1 cellular context compared by ENCODE assay signal in genomic region chr11:66328307-66329144, GRCh38.
TF ChIP-seq lines count a peak whose summit lies in the region.

No MANE protein-coding gene starts in this region.

TF ChIP-seq in HepG2, 621 proteins besides CTCF, POLR2A, EP300 and RAD21 (continued from another document and continues in another):
- TF ChIP-seq ZNF407 (CRISPR knock-in tag; IDR thresholded peaks at IDR 0.05; ENCODE audit: not compliant biosample characterization), result no peak
- TF ChIP-seq TOPORS (CRISPR knock-in tag; IDR thresholded peaks at IDR 0.05), result 0 out of 2 replicates have a peak, but pooled peaks have one; percentile 54
- TF ChIP-seq ZNF232 (CRISPR knock-in tag; IDR thresholded peaks at IDR 0.05; ENCODE audit: borderline replicate concordance), result 0 out of 2 replicates have a peak, but pooled peaks have one; percentile 33
- peak; percentile 69; the same call in 1 of the 2 replicates for TF ChIP-seq ZBTB7A (CRISPR knock-in tag; IDR thresholded peaks at IDR 0.05)
- no peak for TF ChIP-seq ZBTB8A (CRISPR knock-in tag; IDR thresholded peaks at IDR 0.05; ENCODE audit: borderline replicate concordance, low read depth)
- no peak for TF ChIP-seq ZNF274 (CRISPR knock-in tag; IDR thresholded peaks at IDR 0.05)
- TF ChIP-seq EHMT2 (IDR thresholded peaks at IDR 0.05; ENCODE audit: borderline replicate concordance, low read depth, low read length), result no peak
- TF ChIP-seq NFIB (CRISPR knock-in tag; IDR thresholded peaks at IDR 0.05; ENCODE audit: borderline replicate concordance), result no peak
- no peak for TF ChIP-seq HMGA1 (CRISPR knock-in tag; conservative IDR thresholded peaks at IDR 0.05)
- no peak for TF ChIP-seq ZNF296 (CRISPR knock-in tag; conservative IDR thresholded peaks at IDR 0.05)
- TF ChIP-seq ZNF83 (CRISPR knock-in tag; IDR thresholded peaks at IDR 0.05; ENCODE audit: borderline replicate concordance), result no peak
- no peak for TF ChIP-seq NR3C1 (CRISPR knock-in tag; IDR thresholded peaks at IDR 0.05)
- no peak; the same call in 1 of the 2 replicates for TF ChIP-seq TFAP4 (IDR thresholded peaks at IDR 0.05; ENCODE audit: borderline replicate concordance, low read depth)
- TF ChIP-seq ZNF17 (CRISPR knock-in tag; IDR thresholded peaks at IDR 0.05), result no peak
- TF ChIP-seq ZNF318 (CRISPR knock-in tag; IDR thresholded peaks at IDR 0.05), result no peak
- no peak; the same call in 1 of the 2 replicates for TF ChIP-seq ZNF225 (CRISPR knock-in tag; IDR thresholded peaks at IDR 0.05)
- 0 out of 2 replicates have a peak, but pooled peaks have one; percentile 19 for TF ChIP-seq FOXC1 (CRISPR knock-in tag; IDR thresholded peaks at IDR 0.05; ENCODE audit: borderline replicate concordance)
- TF ChIP-seq NR0B2 (CRISPR knock-in tag; IDR thresholded peaks at IDR 0.05), result peak; percentile 67
- TF ChIP-seq FOXA3 (CRISPR knock-in tag; IDR thresholded peaks at IDR 0.05), result peak; percentile 69
- TF ChIP-seq ZNF777 (CRISPR knock-in tag; IDR thresholded peaks at IDR 0.05), result peak; percentile 52; the same call in 1 of the 2 replicates
- TF ChIP-seq KLF11 (CRISPR knock-in tag; IDR thresholded peaks at IDR 0.05), result peak; percentile 67; the same call in 1 of the 2 replicates
- no peak for TF ChIP-seq ZNF530 (CRISPR knock-in tag; IDR thresholded peaks at IDR 0.05; ENCODE audit: low read depth)
- TF ChIP-seq MATR3 (CRISPR knock-in tag; IDR thresholded peaks at IDR 0.05), result no peak
- peak; percentile 77; the same call in 1 of the 2 replicates for TF ChIP-seq MIER3 (CRISPR knock-in tag; IDR thresholded peaks at IDR 0.05; ENCODE audit: borderline replicate concordance)
- no peak for TF ChIP-seq ZNF20 (CRISPR knock-in tag; IDR thresholded peaks at IDR 0.05)
- no peak for TF ChIP-seq MAZ (IDR thresholded peaks at IDR 0.05; ENCODE audit: borderline replicate concordance, low read depth, low read length)
- TF ChIP-seq MAZ (CRISPR knock-in tag; IDR thresholded peaks at IDR 0.05; ENCODE audit: low read depth), result peak; percentile 68; the same call in 1 of the 2 replicates
- peak; percentile 62; the same call in 1 of the 2 replicates for TF ChIP-seq ZNF652 (CRISPR knock-in tag; IDR thresholded peaks at IDR 0.05; ENCODE audit: borderline replicate concordance, low read depth)
- TF ChIP-seq GATAD1 (CRISPR knock-in tag; IDR thresholded peaks at IDR 0.05), result peak; percentile 76
- TF ChIP-seq ZNF790 (CRISPR knock-in tag; IDR thresholded peaks at IDR 0.05; ENCODE audit: borderline replicate concordance), result 0 out of 2 replicates have a peak, but pooled peaks have one; percentile 30
- TF ChIP-seq THAP7 (CRISPR knock-in tag; IDR thresholded peaks at IDR 0.05), result peak; percentile 56; the same call in 1 of the 2 replicates
- no peak for TF ChIP-seq ZMYM2 (CRISPR knock-in tag; IDR thresholded peaks at IDR 0.05)
- peak; percentile 75; the same call in 1 of the 2 replicates for TF ChIP-seq ZFX (CRISPR knock-in tag; IDR thresholded peaks at IDR 0.05; ENCODE audit: low read depth)
- no peak for TF ChIP-seq ZNF549 (CRISPR knock-in tag; IDR thresholded peaks at IDR 0.05)
- TF ChIP-seq ZNF557 (CRISPR knock-in tag; IDR thresholded peaks at IDR 0.05), result no peak
- TF ChIP-seq ERF (CRISPR knock-in tag; IDR thresholded peaks at IDR 0.05), result peak; percentile 87
- TF ChIP-seq TFE3 (CRISPR knock-in tag; IDR thresholded peaks at IDR 0.05), result peak; percentile 68
- TF ChIP-seq SIN3B (IDR thresholded peaks at IDR 0.05; ENCODE audit: low read length), result no peak
